Comparison of ENCODE assay signal across 9 cellular contexts in genomic region chr10:22335204-22335956, GRCh38. TPM values are rescaled to one million over a fixed set of nuclear protein-coding genes. Genes with fewer than 3 reads are reported as not detected.
DNase-seq lines count a peak whose midpoint lies in the region; ATAC-seq and TF ChIP-seq lines count a peak whose summit lies in the region.
"Had no signal": no experiment of that assay in that cellular context is flagged by ENCODE, and none has a peak within 500 bp of the region (broad histone marks: within the 10 kb centered on the region; RNA-seq: fewer than 3 reads in every experiment).

No MANE protein-coding gene starts in this region.

- H3K36me3 Mint-ChIP-seq in natural killer cell (no peaks in the 10 kb centered on the region), type B pancreatic cell (no peaks in the 10 kb centered on the region)

- H3K27ac Mint-ChIP-seq in natural killer cell (peak overlapping the region; percentile 79 to 92), type B pancreatic cell (peak overlapping the region; percentile 70)

- DNase-seq in activated T-cell treated with anti-CD3 and anti-CD28 coated beads for 48 hours (ENCODE audit: low read depth) (peak; percentile 53), fibroblast of gingiva (ENCODE audit: low read depth) (peak; percentile 58), natural killer cell (peak; percentile 74), type B pancreatic cell (ENCODE audit: extremely low spot score, unreplicated experiment) (no peak), NCI-H146 treated with DMSO at 0.1 percent for 48 hours (lab: John Stamatoyannopoulos, UW; ENCODE audit: unreplicated experiment) (no peak)

- intact Hi-C loops in natural killer cell (cut with micrococcal nuclease) = loop anchor here (1.0 kb wide), 1 partner anchor 10 kb away; no protein-coding TSS in a partner anchor

- H3K27me3 Mint-ChIP-seq in natural killer cell (ENCODE audit: low read depth in 2 of 2) (peaks cover 28 to 30% of the 10 kb centered on the region in 2 donors), type B pancreatic cell (peaks cover 92% of the 10 kb centered on the region)

- TF ChIP-seq CTCF in natural killer cell (IDR thresholded peaks at IDR 0.05) = no peak
- peak; percentile 63 for TF ChIP-seq CTCF in type B pancreatic cell (conservative IDR thresholded peaks at IDR 0.05)

- H3K9me3 Mint-ChIP-seq in natural killer cell (peaks cover 0 to 2% of the 10 kb centered on the region in 2 donors), type B pancreatic cell (no peaks in the 10 kb centered on the region)

- ATAC-seq in GM18520 (IDR thresholded peaks at IDR 0.05; ENCODE audit: unreplicated experiment) = peak; percentile 47
- peak; percentile 45 for ATAC-seq in HG03196 (IDR thresholded peaks at IDR 0.05; ENCODE audit: unreplicated experiment)
- peak; percentile 81 to 92 (median 84) for ATAC-seq in natural killer cell
- ATAC-seq in GM21786 (IDR thresholded peaks at IDR 0.05; ENCODE audit: unreplicated experiment) = no peak

- H3K4me1 Mint-ChIP-seq in natural killer cell = peaks cover 31 to 39% of the 10 kb centered on the region in 2 donors
- H3K4me1 Mint-ChIP-seq in type B pancreatic cell (ENCODE audit: unreplicated experiment) = peaks cover 9% of the 10 kb centered on the region

- peak overlapping the region; percentile 89 for H3K4me3 Mint-ChIP-seq in natural killer cell
- peak overlapping the region; percentile 84 for H3K4me3 Mint-ChIP-seq in type B pancreatic cell

RNA-seq across cellular contexts. Expression of gene SPAG6, which starts 9.9 kb away (rescaled TPM):
- total RNA-seq in natural killer cell (under 1 TPM in 2 of 3 donors, not detected in 1; 0.35 to 0.79 TPM), type B pancreatic cell (ENCODE audit: low replicate concordance) (1.9 and 6.6 TPM in 2 replicates)
- total RNA-seq: activated CD8-positive, alpha-beta memory T cell treated with anti-CD3 and anti-CD28 coated beads for 36 hours had no signal

RNA-seq across cellular contexts. Expression of gene BMI1, which starts 14.5 kb away (rescaled TPM):
- total RNA-seq in natural killer cell = 10 to 100 TPM; 60.5 to 69.8 (median 66.4) TPM
- 28.9 and 36.6 TPM in 2 replicates for total RNA-seq in type B pancreatic cell (ENCODE audit: low replicate concordance)

RNA-seq across cellular contexts. Expression of gene COMMD3, which starts 19.2 kb away (rescaled TPM):
- total RNA-seq in natural killer cell (10 to 100 TPM; 43.1 to 48.3 (median 44.2) TPM), type B pancreatic cell (ENCODE audit: low replicate concordance) (42.5 and 51.3 TPM in 2 replicates)

Comparison
In these comparisons a context has a peak if more than half of its experiments do, and no peak if none do; other contexts are left out.
1. DNase-seq: peak in activated T-cell treated with anti-CD3 and anti-CD28 coated beads for 48 hours (single experiment), fibroblast of gingiva (single experiment) and natural killer cell (single experiment); none in type B pancreatic cell (single experiment) and NCI-H146 treated with DMSO at 0.1 percent for 48 hours (single experiment).